In genomic region chr2:72863046-72863445, GRCh38 we compare ENCODE assay signal across 11 cellular contexts. TPM values are rescaled to one million over a fixed set of nuclear protein-coding genes. Genes with fewer than 3 reads are reported as not detected.
DNase-seq lines count a peak whose midpoint lies in the region; FAIRE-seq lines count a peak whose summit lies in the region.
"Had no signal": no experiment of that assay in that cellular context is flagged by ENCODE, and none has a peak within 500 bp of the region (broad histone marks: within the 10 kb centered on the region; RNA-seq: fewer than 3 reads in every experiment).

No MANE protein-coding gene starts in this region.

- peaks cover 17% of the 10 kb centered on the region for H3K27me3 ChIP-seq in GM23248 (replicated peaks; ENCODE audit: insufficient read depth)
- H3K27me3 ChIP-seq in endocrine pancreas (ENCODE audit: control insufficient read depth, insufficient read depth, low read length): no peaks in the 10 kb centered on the region
- H3K27me3 ChIP-seq in neuron (ENCODE audit: insufficient read depth, low read length): peaks cover 3% of the 10 kb centered on the region

- 0 out of 2 replicates have a peak, but pooled peaks cover 4% of the 10 kb centered on the region for H3K4me1 ChIP-seq in GM23248 (ENCODE audit: insufficient read depth)
- H3K4me1 ChIP-seq in endocrine pancreas (ENCODE audit: control insufficient read depth, insufficient read depth, low read length): no peaks in the 10 kb centered on the region
- peaks cover 3% of the 10 kb centered on the region for H3K4me1 ChIP-seq in neuron (ENCODE audit: insufficient read depth, low read length)

- H3K27ac ChIP-seq in GM23248: no peak overlapping the region

- no peaks in the 10 kb centered on the region for H3K9me2 ChIP-seq in GM23248 (ENCODE audit: insufficient read depth)

- 48 to 52% methylated on average over 13 of the region's 13 CpGs for WGBS in GM23248 (ENCODE audit: low coverage in 1 of 2, low lambda C conversion rate in 2 of 2, missing lambda C conversion rate in 2 of 2), 2 experiments

- H2AFZ ChIP-seq in GM23248: peak overlapping the region; percentile 69
- peak overlapping the region; percentile 47 for H2AFZ ChIP-seq in neuron (ENCODE audit: low read depth, low read length)

- no peak overlapping the region for H3K9ac ChIP-seq in GM23248
- H3K9ac ChIP-seq in endocrine pancreas (ENCODE audit: control insufficient read depth, insufficient read depth, low read length): no peak overlapping the region

- H3K9me3 ChIP-seq in GM23248 (ENCODE audit: low read depth): no peaks in the 10 kb centered on the region
- H3K9me3 ChIP-seq in endocrine pancreas (ENCODE audit: control insufficient read depth, low read length): no peaks in the 10 kb centered on the region
- H3K9me3 ChIP-seq in neuron (ENCODE audit: low read length): no peaks in the 10 kb centered on the region

- DNase-seq in GM23248 (no peak), RCC 7860 (ENCODE audit: low spot score) (no peak), activated T-cell treated with anti-CD3 and anti-CD28 coated beads for 4 hours (no peak), ecto neural progenitor cell (ENCODE audit: low spot score) (no peak)
- no peak for DNase-seq in Jurkat, Clone E6-1 (ENCODE audit: low read depth, low spot score)
- DNase-seq in stimulated activated CD4-positive, alpha-beta T cell treated with anti-CD3 and anti-CD28 coated beads, Interleukin-4, amount 100 ng/mL, for 1 hour: no peak

- in situ Hi-C loops in GM23248 (cut with MboI): no loop called here

- H3K36me3 ChIP-seq in GM23248 (ENCODE audit: low read depth) (no peaks in the 10 kb centered on the region), endocrine pancreas (ENCODE audit: control insufficient read depth, insufficient read depth, low read length) (no peaks in the 10 kb centered on the region), neuron (ENCODE audit: insufficient read depth, low read length) (no peaks in the 10 kb centered on the region)

- FAIRE-seq in RCC 7860 (lab: Jason Lieb, UNC): no peak
- FAIRE-seq: D721Med had no signal

- H3K4me2 ChIP-seq in GM23248 (ENCODE audit: unreplicated experiment): no peak overlapping the region

- 0 out of 2 replicates have a peak, but pooled peaks cover 6% of the 10 kb centered on the region for H3F3A ChIP-seq in GM23248 (ENCODE audit: insufficient read depth)

- no peaks in the 10 kb centered on the region for H3K79me2 ChIP-seq in GM23248 (ENCODE audit: insufficient read depth)

- H4K20me1 ChIP-seq in GM23248 (ENCODE audit: insufficient read depth): no peaks in the 10 kb centered on the region

- H3K4me3 ChIP-seq in GM23248 (peak overlapping the region; percentile 58; the same call in 1 of the 2 replicates), endocrine pancreas (ENCODE audit: control insufficient read depth, insufficient read depth, low read length) (peak overlapping the region; percentile 55), neuron (ENCODE audit: low read length) (peak overlapping the region; percentile 15)
- H3K4me3 ChIP-seq in Jurkat, Clone E6-1 (ENCODE audit: low read length): peak overlapping the region; percentile 9; the same call in 1 of the 2 replicates
- H3K4me3 ChIP-seq: lung had no signal

RNA-seq across cellular contexts. Expression of gene SPR, which starts 24.2 kb away (rescaled TPM):
- 21.1 and 39.0 TPM in 2 replicates for total RNA-seq in GM23248 (2014; rRNA removed; shearing (Covaris generic))
- 17.1 and 19.6 TPM in 2 replicates for polyA plus RNA-seq in GM23248 (2016; fragmentation: Nextera tagmentation; extraction: Ambion mirVana)
- 28.4 TPM for polyA plus RNA-seq in Jurkat, Clone E6-1 (2012; ENCODE audit: insufficient read depth, insufficient read length)

RNA-seq across cellular contexts. Expression of gene EXOC6B, which starts 37.2 kb away (rescaled TPM):
- 18.3 and 20.7 TPM in 2 replicates for total RNA-seq in GM23248 (2014; rRNA removed; shearing (Covaris generic))
- 8.9 and 9.0 TPM in 2 replicates for polyA plus RNA-seq in GM23248 (2016; fragmentation: Nextera tagmentation; extraction: Ambion mirVana)
- polyA plus RNA-seq in Jurkat, Clone E6-1 (2012; ENCODE audit: insufficient read depth, insufficient read length): 7.6 TPM

RNA-seq across cellular contexts. Expression of gene EMX1, which starts 54.3 kb away (rescaled TPM):
- not detected in 2 replicates for total RNA-seq in GM23248 (2014; rRNA removed; shearing (Covaris generic))
- polyA plus RNA-seq in GM23248 (2016; fragmentation: Nextera tagmentation; extraction: Ambion mirVana): not detected in 2 replicates
- 8.9 TPM for polyA plus RNA-seq in Jurkat, Clone E6-1 (2012; ENCODE audit: insufficient read depth, insufficient read length)
- total RNA-seq: dermis blood vessel endothelial cell had no signal
